ENCODE assay signal across 20 cellular contexts in genomic region chrX:140500427-140500826, GRCh38. TPM values are rescaled to one million over a fixed set of nuclear protein-coding genes. Genes with fewer than 3 reads are reported as not detected.
"Had no signal": no experiment of that assay in that cellular context is flagged by ENCODE, and none has a peak within 500 bp of the region (broad histone marks: within the 10 kb centered on the region; RNA-seq: fewer than 3 reads in every experiment).

No MANE protein-coding gene starts in this region.

- H3K4me1 ChIP-seq: ascending aorta, uterus had no signal

- H3K36me3 Mint-ChIP-seq: activated naive CD4-positive, alpha-beta T cell treated with anti-CD3 and anti-CD28 coated beads, Interleukin-2, amount 10 ng/mL, durations not matched to agents 7 days and 5 days; mesothelial cell of epicardium had no signal

- H3K4me3 Mint-ChIP-seq: activated CD8-positive, alpha-beta memory T cell treated with anti-CD3 and anti-CD28 coated beads, Interleukin-2, amount 10 ng/mL, durations not matched to agents 7 days and 5 days; activated naive CD4-positive, alpha-beta T cell treated with anti-CD3 and anti-CD28 coated beads, Interleukin-2, amount 10 ng/mL, durations not matched to agents 7 days and 5 days; mesothelial cell of epicardium; stimulated activated naive B cell treated with anti-CD40 and anti-IgM and Interleukin-4, amounts not matched to agents 10 μg/mL and 1 μg/mL and 100 μg/mL, for 72 hours had no signal

- H3K4me3 ChIP-seq: ascending aorta, gastrocnemius medialis, heart left ventricle, lung, ovary, thyroid gland, uterus had no signal

- H3K4me1 Mint-ChIP-seq: activated CD8-positive, alpha-beta memory T cell treated with anti-CD3 and anti-CD28 coated beads, Interleukin-2, amount 10 ng/mL, durations not matched to agents 7 days and 5 days; activated naive CD4-positive, alpha-beta T cell treated with anti-CD3 and anti-CD28 coated beads, Interleukin-2, amount 10 ng/mL, durations not matched to agents 7 days and 5 days had no signal

- H3K27me3 ChIP-seq: ovary had no signal

- H3K27ac ChIP-seq: ascending aorta, gastrocnemius medialis, heart left ventricle, ovary, thyroid gland, uterus, VCaP had no signal

- DNase-seq: activated CD4-positive, alpha-beta T cell treated with anti-CD3 and anti-CD28 coated beads, Interleukin-2, amount 50 U/mL, for 48 hours; activated CD8-positive, alpha-beta memory T cell treated with anti-CD3 and anti-CD28 coated beads, Interleukin-2, amount 10 ng/mL, durations not matched to agents 7 days and 5 days; activated naive CD4-positive, alpha-beta T cell treated with anti-CD3 and anti-CD28 coated beads, Interleukin-2, amount 10 ng/mL, durations not matched to agents 7 days and 5 days; activated T-cell treated with anti-CD3 and anti-CD28 coated beads, Interleukin-2, amount 50 U/mL, for 1 hour; dermis blood vessel endothelial cell; erythroblast; gastrocnemius medialis; heart left ventricle; left colon; ovary; stimulated activated CD4-positive, alpha-beta T cell treated with anti-CD3 and anti-CD28 coated beads, Interleukin-2, amount 100 ng/mL, for 48 hours; stimulated activated naive B cell treated with anti-CD40 and anti-IgM and Interleukin-4, amounts not matched to agents 10 μg/mL and 1 μg/mL and 100 μg/mL, for 72 hours; thyroid gland; uterus had no signal

- H3K27ac Mint-ChIP-seq: activated CD8-positive, alpha-beta memory T cell treated with anti-CD3 and anti-CD28 coated beads, Interleukin-2, amount 10 ng/mL, durations not matched to agents 7 days and 5 days; mesothelial cell of epicardium; stimulated activated naive B cell treated with anti-CD40 and anti-IgM and Interleukin-4, amounts not matched to agents 10 μg/mL and 1 μg/mL and 100 μg/mL, for 72 hours had no signal

- H3K36me3 ChIP-seq: ascending aorta, gastrocnemius medialis, heart left ventricle, ovary, thyroid gland, uterus had no signal

- H3K9me3 Mint-ChIP-seq: activated naive CD4-positive, alpha-beta T cell treated with anti-CD3 and anti-CD28 coated beads, Interleukin-2, amount 10 ng/mL, durations not matched to agents 7 days and 5 days; mesothelial cell of epicardium had no signal

- ATAC-seq: activated CD8-positive, alpha-beta memory T cell treated with anti-CD3 and anti-CD28 coated beads, Interleukin-2, amount 10 ng/mL, durations not matched to agents 7 days and 5 days; gastrocnemius medialis; heart left ventricle; left colon; stimulated activated naive B cell treated with anti-CD40 and anti-IgM and Interleukin-4, amounts not matched to agents 10 μg/mL and 1 μg/mL and 100 μg/mL, for 72 hours had no signal

- H3K9me3 ChIP-seq: ascending aorta, gastrocnemius medialis, heart left ventricle, ovary, thyroid gland, uterus had no signal

RNA-seq across cellular contexts. Expression of gene SOX3, which starts 4.4 kb away (rescaled TPM):
- total RNA-seq: activated CD8-positive, alpha-beta memory T cell treated with anti-CD3 and anti-CD28 coated beads, Interleukin-2, amount 10 ng/mL, durations not matched to agents 7 days and 5 days; ascending aorta; bronchial epithelial cell; chondrocyte; dermis blood vessel endothelial cell; left colon; mesothelial cell of epicardium had no signal
